In the genomic region with DNA sequence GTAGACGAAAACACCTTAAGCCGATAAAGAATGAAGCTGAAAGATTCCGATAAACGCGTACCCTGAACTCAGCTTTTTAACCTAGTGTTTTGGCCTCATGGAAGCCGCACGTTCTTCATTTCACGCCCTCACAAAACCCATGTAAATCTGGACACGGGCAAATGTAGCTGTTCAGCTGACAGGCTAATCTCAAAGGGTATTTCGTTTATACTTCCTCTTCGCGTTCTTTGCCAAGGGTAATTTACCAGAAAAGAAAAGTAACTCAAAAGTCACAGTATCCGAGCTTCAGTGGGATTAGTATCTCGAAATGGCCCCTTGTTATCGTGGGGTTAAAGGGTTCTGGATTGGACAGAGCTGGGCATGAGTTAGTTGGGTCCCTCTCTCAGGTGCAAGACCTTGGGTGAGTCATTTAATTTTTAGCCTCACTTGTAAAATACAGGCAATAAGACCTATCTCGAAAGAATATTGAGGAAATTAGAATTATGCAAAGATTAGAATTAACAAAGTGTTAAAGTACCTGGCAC, we compare ENCODE assay signal across 7 cellular contexts. TPM values are rescaled to one million over a fixed set of nuclear protein-coding genes. Genes with fewer than 3 reads are reported as not detected.
DNase-seq lines count a peak whose midpoint lies in the region; ATAC-seq, FAIRE-seq and TF ChIP-seq lines count a peak whose summit lies in the region.

No MANE protein-coding gene starts in this region.

- peak overlapping the region; percentile 77 for H2AFZ ChIP-seq in astrocyte (ENCODE audit: low read depth, low read length)

- H3K27me3 ChIP-seq in astrocyte (ENCODE audit: insufficient read depth, low read length) (no peaks in the 10 kb centered on the region), lower lobe of right lung (ENCODE audit: low read depth) (no peaks in the 10 kb centered on the region), aorta (ENCODE audit: control insufficient read depth in 1 of 2, insufficient read depth in 2 of 2, low read length in 1 of 2) (no peaks in the 10 kb centered on the region)

- TF ChIP-seq POLR2A in erythroblast (IDR thresholded peaks at IDR 0.05; ENCODE audit: low read length): no peak
- TF ChIP-seq POLR2A in H54 (IDR thresholded peaks at IDR 0.05; ENCODE audit: low read depth, low read length): no peak

- peak overlapping the region; percentile 88 for H3K4me2 ChIP-seq in astrocyte (ENCODE audit: low read length)

- H3K36me3 ChIP-seq in astrocyte (ENCODE audit: insufficient read depth, low read length) (no peaks in the 10 kb centered on the region), lower lobe of right lung (peaks cover 4% of the 10 kb centered on the region), aorta (ENCODE audit: control insufficient read depth in 1 of 2, insufficient read depth in 2 of 2, low read length in 1 of 2) (no peaks in the 10 kb centered on the region)

- no peak for TF ChIP-seq CTCF in astrocyte (IDR thresholded peaks at IDR 0.05; ENCODE audit: insufficient read depth, low read depth, low read length)
- TF ChIP-seq CTCF in lower lobe of right lung (IDR thresholded peaks at IDR 0.05): no peak

- ATAC-seq in GM19025 (IDR thresholded peaks at IDR 0.05; ENCODE audit: low read depth, unreplicated experiment): peak; percentile 3
- ATAC-seq in HG03095 (IDR thresholded peaks at IDR 0.05; ENCODE audit: unreplicated experiment): peak; percentile 4
- peak in 1 of 2 donors; percentile 9 for ATAC-seq in lower lobe of right lung
- peak; percentile 1 for ATAC-seq in aorta (ENCODE audit: low FRiP score)

- H3K27ac Mint-ChIP-seq in astrocyte (ENCODE audit: unreplicated experiment): peak overlapping the region; percentile 100

- H3K79me2 ChIP-seq in astrocyte (ENCODE audit: insufficient read depth, low read length): peaks cover 47% of the 10 kb centered on the region

- H4K20me1 ChIP-seq in astrocyte (ENCODE audit: insufficient read depth, low read length): peaks cover 38% of the 10 kb centered on the region

- DNase-seq in astrocyte (ENCODE audit: low read depth) (no peak), lower lobe of right lung (no peak), aorta (no peak), erythroblast (lab: John Stamatoyannopoulos, UW) (no peak), H54 (ENCODE audit: insufficient read length, low spot score) (no peak)

- H3K4me3 Mint-ChIP-seq in astrocyte (ENCODE audit: unreplicated experiment): peak overlapping the region; percentile 100

- H3K9ac ChIP-seq in astrocyte (ENCODE audit: low read length): peak overlapping the region; percentile 100

- peaks cover 20% of the 10 kb centered on the region for H3K4me1 ChIP-seq in astrocyte (ENCODE audit: insufficient read depth, low read length)
- peaks cover 25% of the 10 kb centered on the region for H3K4me1 ChIP-seq in lower lobe of right lung
- peaks cover 3 to 11% of the 10 kb centered on the region in 2 donors for H3K4me1 ChIP-seq in aorta (ENCODE audit: control insufficient read depth in 1 of 2, insufficient read depth in 2 of 2, low read length in 2 of 2)

- WGBS in aorta, 2 donors: 7 to 8% methylated on average over 16 of the region's 16 CpGs

- H3K9me3 Mint-ChIP-seq in astrocyte (ENCODE audit: unreplicated experiment): no peaks in the 10 kb centered on the region

- intact Hi-C loops in lower lobe of right lung (cut with DNase I): no loop called here
- intact Hi-C loops in aorta (cut with DNase I): no loop called here

- H3K27me3 Mint-ChIP-seq in astrocyte (ENCODE audit: low read depth, unreplicated experiment): no peaks in the 10 kb centered on the region

- H3K4me3 ChIP-seq in astrocyte (ENCODE audit: insufficient read depth, low read depth, low read length): peak overlapping the region; percentile 90
- H3K4me3 ChIP-seq in lower lobe of right lung: peak overlapping the region; percentile 93
- peak overlapping the region; percentile 49 to 63 for H3K4me3 ChIP-seq in aorta (ENCODE audit: low read length in 2 of 2)

- peaks cover 5% of the 10 kb centered on the region for H3K36me3 Mint-ChIP-seq in astrocyte (ENCODE audit: low read depth, unreplicated experiment)

- FAIRE-seq in astrocyte (lab: Jason Lieb, UNC): no peak
- no peak for FAIRE-seq in H54 (lab: Jason Lieb, UNC)

- peak overlapping the region; percentile 100 for H3K27ac ChIP-seq in astrocyte (ENCODE audit: low read depth, low read length)
- H3K27ac ChIP-seq in lower lobe of right lung: peak overlapping the region; percentile 100
- H3K27ac ChIP-seq in aorta (ENCODE audit: low read depth in 1 of 2, low read length in 2 of 2): peak overlapping the region; percentile 94 to 95

- H3K4me1 Mint-ChIP-seq in astrocyte (ENCODE audit: low read depth, unreplicated experiment): peaks cover 25% of the 10 kb centered on the region

- H3K9me3 ChIP-seq in astrocyte (ENCODE audit: insufficient read depth, low read depth, low read length) (no peaks in the 10 kb centered on the region), lower lobe of right lung (no peaks in the 10 kb centered on the region), aorta (ENCODE audit: control insufficient read depth, low read length) (no peaks in the 10 kb centered on the region)

RNA-seq across cellular contexts. Expression of a gene that starts 0.8 kb away (rescaled TPM):
- total RNA-seq in astrocyte (749 and 839 TPM in 2 replicates), lower lobe of right lung (469 TPM), aorta (100 to 1,000 TPM; 410 to 557 TPM)
- 1,000 to 10,000 TPM in 1 of 2 donors, 100 to 1,000 TPM in 1; 568 to 1,082 TPM for polyA plus RNA-seq in aorta

RNA-seq across cellular contexts. Expression of a gene that starts 22.0 kb away (rescaled TPM):
- total RNA-seq in astrocyte: 0.55 and 0.64 TPM in 2 replicates
- total RNA-seq in lower lobe of right lung: 0.77 TPM
- under 1 TPM; 0.75 to 0.90 TPM for total RNA-seq in aorta
- under 1 TPM in 1 of 2 donors, not detected in 1; 0.51 TPM for polyA plus RNA-seq in aorta
